In genomic region chr1:120176092-120176855, GRCh38 we compare ENCODE assay signal across 9 cellular contexts. TPM values are rescaled to one million over a fixed set of nuclear protein-coding genes. Genes with fewer than 3 reads are reported as not detected.
DNase-seq lines count a peak whose midpoint lies in the region; ATAC-seq, FAIRE-seq and TF ChIP-seq lines count a peak whose summit lies in the region.
"Had no signal": no experiment of that assay in that cellular context is flagged by ENCODE, and none has a peak within 500 bp of the region (broad histone marks: within the 10 kb centered on the region; RNA-seq: fewer than 3 reads in every experiment).

TSS of gene SEC22B (minus strand) at chr1:120176520. CDS start at chr1:120176381, 139 bp downstream.

- H3K4me2 ChIP-seq in keratinocyte (ENCODE audit: control insufficient read depth, extremely low read depth, insufficient read depth, low read depth, low read length) = peak within 1 kb of the TSS; percentile 52

- dilution Hi-C loops in keratinocyte (cut with MboI; ENCODE audit: extremely low pct_ligation_motif_present, low sequenced_read_pairs) = no loop called here

- peak within 1 kb of the TSS; percentile 99 for H3K27ac Mint-ChIP-seq in central memory CD8-positive, alpha-beta T cell (ENCODE audit: low read depth)

- TF ChIP-seq POLR2A in GM19099 (IDR thresholded peaks at IDR 0.05; ENCODE audit: extremely low read depth, insufficient read length, low read depth) = peak; percentile 92

- H3K4me3 Mint-ChIP-seq in central memory CD8-positive, alpha-beta T cell = peak within 1 kb of the TSS; percentile 100

- H3K4me1 Mint-ChIP-seq in central memory CD8-positive, alpha-beta T cell = peaks cover 10% of the 10 kb centered on the region

- H3K4me3 ChIP-seq in keratinocyte (ENCODE audit: control insufficient read depth in 2 of 3, extremely low read depth in 1 of 3, insufficient read depth in 2 of 3, low read depth in 1 of 3, low read length in 3 of 3) = peak within 1 kb of the TSS; percentile 65 to 99 (median 92)

- H2AFZ ChIP-seq in keratinocyte (ENCODE audit: control insufficient read depth, low read length) = peak within 1 kb of the TSS; percentile 95

- H3K4me1 ChIP-seq in keratinocyte (ENCODE audit: control insufficient read depth, extremely low read depth, insufficient read depth, low read length) = peaks cover 8% of the 10 kb centered on the region

- H3K27me3 Mint-ChIP-seq in central memory CD8-positive, alpha-beta T cell = no peaks in the 10 kb centered on the region

- H3K9me3 Mint-ChIP-seq in central memory CD8-positive, alpha-beta T cell = no peaks in the 10 kb centered on the region

- H3K9ac ChIP-seq in keratinocyte (ENCODE audit: control insufficient read depth, extremely low read depth, insufficient read depth, low read length) = peak within 1 kb of the TSS; percentile 94

- no peak for TF ChIP-seq CTCF in keratinocyte (optimal IDR thresholded peaks at IDR 0.05 in 1 of 3, IDR thresholded peaks at IDR 0.05 in 1 of 3, conservative IDR thresholded peaks at IDR 0.05 in 1 of 3; ENCODE audit: extremely low read depth in 1 of 3, insufficient read depth in 2 of 3, low read length in 3 of 3)

- FAIRE-seq in keratinocyte (lab: Jason Lieb, UNC) = no peak
- FAIRE-seq: TTC549 had no signal

- peak within 1 kb of the TSS; percentile 88 for H3K27ac ChIP-seq in keratinocyte (ENCODE audit: control insufficient read depth, insufficient read depth, low read length)

- H3K27me3 ChIP-seq in keratinocyte (ENCODE audit: control insufficient read depth, extremely low read depth, insufficient read depth, low read length) = no peaks in the 10 kb centered on the region

- H3K36me3 Mint-ChIP-seq in central memory CD8-positive, alpha-beta T cell (ENCODE audit: insufficient read depth) = peaks cover 13% of the 10 kb centered on the region

- no peaks in the 10 kb centered on the region for H4K20me1 ChIP-seq in keratinocyte (ENCODE audit: control insufficient read depth, extremely low read depth, insufficient read depth, low read length)

- DNase-seq in AG20443 (ENCODE audit: low spot score) = peak; percentile 88
- peak; percentile 94 for DNase-seq in NCI-H446 treated with DMSO at 0.1 percent for 48 hours (lab: John Stamatoyannopoulos, UW)
- peak; percentile 86 to 89 for DNase-seq in central memory CD8-positive, alpha-beta T cell (ENCODE audit: low spot score in 2 of 2)
- peak; percentile 35 for DNase-seq in keratinocyte (ENCODE audit: low read depth, low spot score)
- DNase-seq in stimulated activated CD4-positive, alpha-beta T cell treated with anti-CD3 and anti-CD28 coated beads, Interleukin-12 subunit alpha, Interleukin-12 subunit beta, amount 100 ng/mL, for 48 hours (ENCODE audit: low read depth in 2 of 3, low spot score in 1 of 3) = peak; percentile 79 to 93 (median 84)

- peaks cover 10% of the 10 kb centered on the region for H3K79me2 ChIP-seq in keratinocyte (ENCODE audit: control insufficient read depth, insufficient read depth, low read length)

- no peaks in the 10 kb centered on the region for H3K36me3 ChIP-seq in keratinocyte (ENCODE audit: control insufficient read depth in 2 of 2, extremely low read depth in 1 of 2, insufficient read depth in 2 of 2, low read length in 2 of 2)

- peak; percentile 94 for ATAC-seq in HG03378 (IDR thresholded peaks at IDR 0.05; ENCODE audit: unreplicated experiment)
- peak; percentile 99 for ATAC-seq in activated CD4-positive, CD25-positive, alpha-beta regulatory T cell treated with anti-CD3 and anti-CD28 coated beads, Interleukin-2, amount 50 U/mL, for 24 hours
- peak; percentile 100 for ATAC-seq in central memory CD8-positive, alpha-beta T cell (replicated peaks; ENCODE audit: extremely low read depth, poor library complexity, severe bottlenecking)

- no peaks in the 10 kb centered on the region for H3K9me1 ChIP-seq in keratinocyte (ENCODE audit: control insufficient read depth, extremely low read depth, insufficient read depth, low read length)

- no peaks in the 10 kb centered on the region for H3K9me3 ChIP-seq in keratinocyte (ENCODE audit: control insufficient read depth, low read depth, low read length)

RNA-seq across cellular contexts. Expression of gene SEC22B, which starts in this region (rescaled TPM):
- 13.5 to 19.5 TPM (median 14.0 TPM) in 3 replicates for polyA plus RNA-seq in keratinocyte
- polyA plus RNA-seq in keratinocyte (2011; ENCODE audit: low read depth) = 6.6 TPM
- 8.8 and 17.5 TPM in 2 replicates for polyA plus RNA-seq in keratinocyte (2011; cell fraction: cytosol; rRNA removed)
- polyA plus RNA-seq in keratinocyte (2011; cell fraction: nucleus; rRNA removed) = 16.0 and 19.6 TPM in 2 replicates
- polyA plus RNA-seq in keratinocyte (2012; ENCODE audit: low replicate concordance) = 11.2 and 16.6 TPM in 2 replicates
- polyA minus RNA-seq in keratinocyte = 5.1 to 19.6 TPM (median 13.8 TPM) in 3 replicates
- 12.1 TPM for polyA minus RNA-seq in keratinocyte (2011; cell fraction: cytosol; rRNA and poly(A)+ RNA removed)
- 11.1 and 18.2 TPM in 2 replicates for polyA minus RNA-seq in keratinocyte (2011; cell fraction: nucleus; rRNA and poly(A)+ RNA removed)

Comparison
In these comparisons a context has a peak if more than half of its experiments do, and no peak if none do; other contexts are left out.
1. Peak in every context shown above with its lines: DNase-seq, ATAC-seq, H3K4me3 ChIP-seq and H3K27ac ChIP-seq.
2. DNase-seq: peak in every context shown above with its lines; median percentile 94 in NCI-H446 treated with DMSO at 0.1 percent for 48 hours; 88 in AG20443; 88 in central memory CD8-positive, alpha-beta T cell; 84 in stimulated activated CD4-positive, alpha-beta T cell treated with anti-CD3 and anti-CD28 coated beads, Interleukin-12 subunit alpha, Interleukin-12 subunit beta, amount 100 ng/mL, for 48 hours; 35 in keratinocyte.